1 cellular context compared by ENCODE assay signal in the genomic region with DNA sequence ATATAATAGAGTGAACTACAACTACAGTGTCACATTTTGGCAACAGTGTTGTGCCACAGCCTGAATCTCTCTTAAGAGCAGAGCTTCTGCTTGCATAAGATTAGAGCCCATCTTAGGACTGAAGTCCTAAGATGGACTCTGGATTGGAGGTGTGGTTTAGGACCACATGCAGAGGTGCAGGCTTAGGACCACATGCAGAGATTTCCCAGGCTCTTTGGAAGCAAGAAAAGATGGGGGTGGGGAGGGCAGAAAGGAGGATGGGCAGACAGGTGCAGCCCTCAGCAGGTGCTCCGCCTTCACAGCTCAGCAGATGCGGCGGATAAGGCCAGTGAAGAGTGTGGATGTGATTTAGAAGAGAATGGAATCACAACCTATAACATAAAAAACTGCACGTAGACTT.
TF ChIP-seq lines count a peak whose summit lies in the region.

No MANE protein-coding gene starts in this region.

TF ChIP-seq in HCT116, 20 proteins besides CTCF, POLR2A, EP300 and RAD21 (continued from another document):
- TF ChIP-seq, protein P1, sequence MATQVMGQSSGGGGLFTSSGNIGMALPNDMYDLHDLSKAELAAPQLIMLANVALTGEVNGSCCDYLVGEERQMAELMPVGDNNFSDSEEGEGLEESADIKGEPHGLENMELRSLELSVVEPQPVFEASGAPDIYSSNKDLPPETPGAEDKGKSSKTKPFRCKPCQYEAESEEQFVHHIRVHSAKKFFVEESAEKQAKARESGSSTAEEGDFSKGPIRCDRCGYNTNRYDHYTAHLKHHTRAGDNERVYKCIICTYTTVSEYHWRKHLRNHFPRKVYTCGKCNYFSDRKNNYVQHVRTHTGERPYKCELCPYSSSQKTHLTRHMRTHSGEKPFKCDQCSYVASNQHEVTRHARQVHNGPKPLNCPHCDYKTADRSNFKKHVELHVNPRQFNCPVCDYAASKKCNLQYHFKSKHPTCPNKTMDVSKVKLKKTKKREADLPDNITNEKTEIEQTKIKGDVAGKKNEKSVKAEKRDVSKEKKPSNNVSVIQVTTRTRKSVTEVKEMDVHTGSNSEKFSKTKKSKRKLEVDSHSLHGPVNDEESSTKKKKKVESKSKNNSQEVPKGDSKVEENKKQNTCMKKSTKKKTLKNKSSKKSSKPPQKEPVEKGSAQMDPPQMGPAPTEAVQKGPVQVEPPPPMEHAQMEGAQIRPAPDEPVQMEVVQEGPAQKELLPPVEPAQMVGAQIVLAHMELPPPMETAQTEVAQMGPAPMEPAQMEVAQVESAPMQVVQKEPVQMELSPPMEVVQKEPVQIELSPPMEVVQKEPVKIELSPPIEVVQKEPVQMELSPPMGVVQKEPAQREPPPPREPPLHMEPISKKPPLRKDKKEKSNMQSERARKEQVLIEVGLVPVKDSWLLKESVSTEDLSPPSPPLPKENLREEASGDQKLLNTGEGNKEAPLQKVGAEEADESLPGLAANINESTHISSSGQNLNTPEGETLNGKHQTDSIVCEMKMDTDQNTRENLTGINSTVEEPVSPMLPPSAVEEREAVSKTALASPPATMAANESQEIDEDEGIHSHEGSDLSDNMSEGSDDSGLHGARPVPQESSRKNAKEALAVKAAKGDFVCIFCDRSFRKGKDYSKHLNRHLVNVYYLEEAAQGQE (IDR thresholded peaks at IDR 0.05; ENCODE audit: low read depth): no peak
- no peak for TF ChIP-seq CBX3 (IDR thresholded peaks at IDR 0.05; ENCODE audit: low read depth)
